Comparison of ENCODE assay signal across 1 cellular context in genomic region chr6:33678246-33678931, GRCh38.
TF ChIP-seq lines count a peak whose summit lies in the region.

No MANE protein-coding gene starts in this region.

TF ChIP-seq in A549, 52 proteins besides CTCF, POLR2A, EP300 and RAD21 (continued from another document):
- TF ChIP-seq ELK1 (IDR thresholded peaks at IDR 0.05; ENCODE audit: low read depth, low read length) = no peak
TF ChIP-seq in A549: peak in this region for 0.
